In genomic region chr5:43036856-43037711, GRCh38 we compare ENCODE assay signal across 9 cellular contexts. TPM values are rescaled to one million over a fixed set of nuclear protein-coding genes. Genes with fewer than 3 reads are reported as not detected.
DNase-seq lines count a peak whose midpoint lies in the region; ATAC-seq, FAIRE-seq and TF ChIP-seq lines count a peak whose summit lies in the region.
"Had no signal": no experiment of that assay in that cellular context is flagged by ENCODE, and none has a peak within 500 bp of the region (broad histone marks: within the 10 kb centered on the region; RNA-seq: fewer than 3 reads in every experiment).

No MANE protein-coding gene starts in this region.

- FAIRE-seq in RCC 7860 (lab: Jason Lieb, UNC), result no peak
- FAIRE-seq in endothelial cell of umbilical vein (lab: Jason Lieb, UNC), result no peak
- FAIRE-seq: islet of Langerhans had no signal

- DNase-seq in CD4-positive, alpha-beta memory T cell, result no peak
- DNase-seq in RCC 7860 (ENCODE audit: low spot score) (peak; percentile 23), endothelial cell of umbilical vein (ENCODE audit: low read depth, low spot score) (peak; percentile 69), nephron progenitor cell (peak; percentile 35), CD1c-positive myeloid dendritic cell (ENCODE audit: extremely low spot score) (no peak), NOMO-1 (lab: John Stamatoyannopoulos, UW; ENCODE audit: unreplicated experiment in 2 of 2) (no peak), GM20000 (ENCODE audit: low spot score) (no peak)

- peaks cover 0 to 12% (median 0%) of the 10 kb centered on the region in 8 donors for H3K9me3 Mint-ChIP-seq in CD4-positive, alpha-beta memory T cell
- peaks cover 8% of the 10 kb centered on the region for H3K9me3 Mint-ChIP-seq in nephron progenitor cell

- H3K36me3 ChIP-seq in CD4-positive, alpha-beta memory T cell (ENCODE audit: insufficient read depth, low read length), result no peaks in the 10 kb centered on the region
- no peaks in the 10 kb centered on the region for H3K36me3 ChIP-seq in endothelial cell of umbilical vein (ENCODE audit: control insufficient read depth in 2 of 2, extremely low read depth in 1 of 2, insufficient read depth in 2 of 2, low read length in 2 of 2)

- peak overlapping the region; percentile 59 to 77 for H3K4me3 ChIP-seq in CD4-positive, alpha-beta memory T cell (ENCODE audit: low read length in 2 of 2)
- peak overlapping the region; percentile 42 to 87 (median 51) for H3K4me3 ChIP-seq in endothelial cell of umbilical vein (replicated peaks in 1 of 3; ENCODE audit: insufficient read depth in 1 of 3, low read depth in 1 of 3, low read length in 3 of 3)

- H3K4me3 Mint-ChIP-seq in CD4-positive, alpha-beta memory T cell, result peak overlapping the region; percentile 85 to 99 (median 92)
- no peak overlapping the region for H3K4me3 Mint-ChIP-seq in nephron progenitor cell

- peak overlapping the region; percentile 14 for H2AFZ ChIP-seq in endothelial cell of umbilical vein (ENCODE audit: low read depth, low read length)

- peak overlapping the region; percentile 76 for H3K9ac ChIP-seq in endothelial cell of umbilical vein (replicated peaks; ENCODE audit: extremely low read depth, insufficient read depth, low read length)

- no peaks in the 10 kb centered on the region for H3K27me3 ChIP-seq in CD4-positive, alpha-beta memory T cell (ENCODE audit: insufficient read depth, low read length)
- H3K27me3 ChIP-seq in endothelial cell of umbilical vein (ENCODE audit: control insufficient read depth in 2 of 2, insufficient read depth in 2 of 2, low read length in 2 of 2), result no peaks in the 10 kb centered on the region

- no peak for ATAC-seq in GM21619 (IDR thresholded peaks at IDR 0.05; ENCODE audit: unreplicated experiment)

- peaks cover 53% of the 10 kb centered on the region for H3K79me2 ChIP-seq in endothelial cell of umbilical vein (ENCODE audit: control insufficient read depth, insufficient read depth, low read length)

- CTCF ChIA-PET in CD4-positive, alpha-beta memory T cell (lab: Charles Lee; ENCODE audit: partially characterized antibody), result interaction anchor here (0.7 to 4.8 kb wide), 14 partner anchors 9 to 447 kb away, joined by 3 to 150 read pairs (median 10); no protein-coding TSS in a partner anchor
- CTCF ChIA-PET in endothelial cell of umbilical vein (lab: Charles Lee), result interaction anchor here (2.9 to 4.8 kb wide), 6 partner anchors 17 to 128 kb away, joined by 11 to 69 read pairs (median 36); no protein-coding TSS in a partner anchor

- intact Hi-C loops in CD4-positive, alpha-beta memory T cell (cut with micrococcal nuclease), result no loop called here
- intact Hi-C loops in endothelial cell of umbilical vein (cut with micrococcal nuclease), result no loop called here

- H3K9me3 ChIP-seq in CD4-positive, alpha-beta memory T cell (ENCODE audit: control insufficient read depth in 1 of 2, low read length in 2 of 2), result no peaks in the 10 kb centered on the region
- no peaks in the 10 kb centered on the region for H3K9me3 ChIP-seq in endothelial cell of umbilical vein (replicated peaks; ENCODE audit: control insufficient read depth, insufficient read depth, low read length)

- H3K4me1 ChIP-seq in CD4-positive, alpha-beta memory T cell (ENCODE audit: insufficient read depth, low read length), result peaks cover 39% of the 10 kb centered on the region
- peaks cover 36% of the 10 kb centered on the region for H3K4me1 ChIP-seq in endothelial cell of umbilical vein (ENCODE audit: control insufficient read depth, extremely low read depth, insufficient read depth, low read length)

- no peaks in the 10 kb centered on the region for H4K20me1 ChIP-seq in endothelial cell of umbilical vein (replicated peaks; ENCODE audit: control insufficient read depth, extremely low read depth, insufficient read depth, low read length)

- peak overlapping the region; percentile 76 for H3K27ac ChIP-seq in CD4-positive, alpha-beta memory T cell (ENCODE audit: low read depth, low read length)
- peak overlapping the region; percentile 77 for H3K27ac ChIP-seq in endothelial cell of umbilical vein (ENCODE audit: insufficient read depth, low read depth, low read length)

- H3K27me3 Mint-ChIP-seq in CD4-positive, alpha-beta memory T cell, result no peaks in the 10 kb centered on the region
- peaks cover 97% of the 10 kb centered on the region for H3K27me3 Mint-ChIP-seq in nephron progenitor cell (ENCODE audit: low read depth, poor library complexity)

- peaks cover 22 to 69% (median 36%) of the 10 kb centered on the region in 4 donors for H3K4me1 Mint-ChIP-seq in CD4-positive, alpha-beta memory T cell
- H3K4me1 Mint-ChIP-seq in nephron progenitor cell, result peaks cover 44% of the 10 kb centered on the region

- H3K27ac Mint-ChIP-seq in CD4-positive, alpha-beta memory T cell, result peak overlapping the region; percentile 91 to 100 (median 96)
- H3K27ac Mint-ChIP-seq in nephron progenitor cell, result no peak overlapping the region

- TF ChIP-seq CTCF in endothelial cell of umbilical vein (IDR thresholded peaks at IDR 0.05; ENCODE audit: extremely low read depth in 1 of 2, insufficient read depth in 1 of 2, low read depth in 1 of 2, low read length in 2 of 2) (no peak), nephron progenitor cell (IDR thresholded peaks at IDR 0.05) (no peak), GM20000 (IDR thresholded peaks at IDR 0.05; ENCODE audit: extremely low read depth, missing control alignments) (no peak)

- peak overlapping the region; percentile 85 for H3K4me2 ChIP-seq in endothelial cell of umbilical vein (ENCODE audit: insufficient read depth, low read length)

- dilution Hi-C loops in endothelial cell of umbilical vein (cut with MboI; ENCODE audit: extremely low pct_ligation_motif_present, low sequenced_read_pairs), result no loop called here

- BruUV-seq in endothelial cell of umbilical vein (replicated peaks; lab: Mats Ljungman, UMichigan), result no TSS peak

- no peaks in the 10 kb centered on the region for H3K9me1 ChIP-seq in endothelial cell of umbilical vein (replicated peaks; ENCODE audit: control insufficient read depth, extremely low read depth, insufficient read depth, low read length)

- TF ChIP-seq POLR2A in endothelial cell of umbilical vein (IDR thresholded peaks at IDR 0.05; ENCODE audit: low read depth, low read length), result no peak

- POLR2A ChIA-PET in CD4-positive, alpha-beta memory T cell (lab: Charles Lee; ENCODE audit: partially characterized antibody), result interaction anchor here (0.6 to 12.6 kb wide), 17 partner anchors 12 to 1133 kb away, joined by 3 to 1197 read pairs (median 14); partner anchors contain the start of genes HMGCS1, TMEM267 and ZNF131
- POLR2A ChIA-PET in endothelial cell of umbilical vein (lab: Charles Lee), result interaction anchor here (0.8 to 1.5 kb wide), 4 partner anchors 43 to 129 kb away, joined by 3 to 7 read pairs (median 4); partner anchors contain the start of gene ZNF131

- peaks cover 3 to 24% of the 10 kb centered on the region in 2 donors for H3K36me3 Mint-ChIP-seq in CD4-positive, alpha-beta memory T cell
- no peaks in the 10 kb centered on the region for H3K36me3 Mint-ChIP-seq in nephron progenitor cell (ENCODE audit: low read depth)

TF ChIP-seq in endothelial cell of umbilical vein, 7 proteins besides CTCF, POLR2A, EP300 and RAD21:
- TF ChIP-seq FOS (IDR thresholded peaks at IDR 0.05; ENCODE audit: borderline replicate concordance, insufficient read depth, low read length), result no peak
- TF ChIP-seq JUN (IDR thresholded peaks at IDR 0.05; ENCODE audit: borderline replicate concordance, insufficient read depth, insufficient read length, low read depth), result no peak
- no peak for TF ChIP-seq GATA2 (IDR thresholded peaks at IDR 0.05; ENCODE audit: insufficient read depth, insufficient read length, low read depth, low read length)
- TF ChIP-seq, protein P1, sequence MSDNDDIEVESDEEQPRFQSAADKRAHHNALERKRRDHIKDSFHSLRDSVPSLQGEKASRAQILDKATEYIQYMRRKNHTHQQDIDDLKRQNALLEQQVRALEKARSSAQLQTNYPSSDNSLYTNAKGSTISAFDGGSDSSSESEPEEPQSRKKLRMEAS (IDR thresholded peaks at IDR 0.05; ENCODE audit: insufficient read depth, insufficient read length), result no peak
- TF ChIP-seq POLR2AphosphoS5 (IDR thresholded peaks at IDR 0.05; ENCODE audit: insufficient read depth, low read depth, low read length), result no peak
- TF ChIP-seq EZH2 (IDR thresholded peaks at IDR 0.05; ENCODE audit: borderline replicate concordance, low read depth, low read length, severe bottlenecking), result no peak
- no peak for TF ChIP-seq MYC (IDR thresholded peaks at IDR 0.05; ENCODE audit: low read depth, low read length)

RNA-seq across cellular contexts. Expression of gene ANXA2R, which starts 3.0 kb away (rescaled TPM):
- 10 to 100 TPM; 43.4 to 47.8 TPM for total RNA-seq in CD4-positive, alpha-beta memory T cell
- polyA plus RNA-seq in CD4-positive, alpha-beta memory T cell, result 10 to 100 TPM; 35.8 to 47.0 TPM
- 6.6 and 8.1 TPM in 2 replicates for total RNA-seq in endothelial cell of umbilical vein
- 10.4 and 11.1 TPM in 2 replicates for polyA plus RNA-seq in endothelial cell of umbilical vein
- 8.6 and 9.1 TPM in 2 replicates for polyA plus RNA-seq in endothelial cell of umbilical vein (2011; cell fraction: cytosol; rRNA removed)
- 6.8 and 7.3 TPM in 2 replicates for polyA plus RNA-seq in endothelial cell of umbilical vein (2011; cell fraction: nucleus; rRNA removed)
- 3.9 and 4.3 TPM in 2 replicates for polyA plus RNA-seq in endothelial cell of umbilical vein (2012)
- 7.2 and 7.3 TPM in 2 replicates for polyA minus RNA-seq in endothelial cell of umbilical vein
- 1.2 TPM for polyA minus RNA-seq in endothelial cell of umbilical vein (2011; cell fraction: cytosol; rRNA and poly(A)+ RNA removed)
- polyA minus RNA-seq in endothelial cell of umbilical vein (2011; cell fraction: nucleus; rRNA and poly(A)+ RNA removed), result 12.9 and 14.0 TPM in 2 replicates

Comparison
In these comparisons a context has a peak if more than half of its experiments do, and no peak if none do; other contexts are left out.
1. DNase-seq: peak in RCC 7860 (single experiment), endothelial cell of umbilical vein (single experiment) and nephron progenitor cell (single experiment); none in CD4-positive, alpha-beta memory T cell (0 of 5), CD1c-positive myeloid dendritic cell (single experiment), NOMO-1 (0 of 2) and GM20000 (single experiment).